Comparison of ENCODE assay signal across 8 cellular contexts in genomic region chr22:42169055-42169469, GRCh38. TPM values are rescaled to one million over a fixed set of nuclear protein-coding genes. Genes with fewer than 3 reads are reported as not detected.
DNase-seq lines count a peak whose midpoint lies in the region; ATAC-seq, FAIRE-seq and TF ChIP-seq lines count a peak whose summit lies in the region.

No MANE protein-coding gene starts in this region.

- peak overlapping the region; percentile 29 for H3K27ac Mint-ChIP-seq in activated CD4-positive, alpha-beta T cell treated with anti-CD3 and anti-CD28 coated beads, Interleukin-2, amount 10 ng/mL, durations not matched to agents 24 days and 14 days

- intact Hi-C loops in activated CD4-positive, alpha-beta T cell treated with anti-CD3 and anti-CD28 coated beads, Interleukin-2, amount 10 ng/mL, durations not matched to agents 24 days and 14 days (cut with micrococcal nuclease): loop anchor here (1.0 to 10.0 kb wide), 3 partner anchors 46 to 268 kb away; partner anchors contain the start of gene NDUFA6
- intact Hi-C loops in lower lobe of right lung (cut with DNase I): no loop called here

- H3K4me3 ChIP-seq in lower lobe of right lung: no peak overlapping the region

- H3K4me1 Mint-ChIP-seq in activated CD4-positive, alpha-beta T cell treated with anti-CD3 and anti-CD28 coated beads, Interleukin-2, amount 10 ng/mL, durations not matched to agents 24 days and 14 days: peaks cover 10% of the 10 kb centered on the region

- DNase-seq in A172 (ENCODE audit: low spot score): peak; percentile 35
- peak; percentile 81 for DNase-seq in GM12891 (ENCODE audit: insufficient read length, low spot score)
- peak; percentile 71 for DNase-seq in NCI-H2171 treated with DMSO at 0.1 percent for 48 hours (lab: John Stamatoyannopoulos, UW)
- peak; percentile 89 for DNase-seq in activated CD4-positive, alpha-beta T cell treated with anti-CD3 and anti-CD28 coated beads, Interleukin-2, amount 10 ng/mL, durations not matched to agents 24 days and 14 days
- peak; percentile 67 to 81 for DNase-seq in dermis microvascular lymphatic vessel endothelial cell (ENCODE audit: low read depth in 2 of 2)
- no peak for DNase-seq in lower lobe of right lung
- peak; percentile 34 for DNase-seq in stimulated activated CD8-positive, alpha-beta memory T cell treated with anti-CD3 and anti-CD28 coated beads, Interleukin-12 subunit alpha, Interleukin-12 subunit beta, amount 100 ng/mL, for 4 hours (ENCODE audit: low read depth)
- no peak for DNase-seq in NCI-H526 treated with DMSO at 0.1 percent for 48 hours (lab: John Stamatoyannopoulos, UW)

- no peak overlapping the region for H3K27ac ChIP-seq in lower lobe of right lung

- TF ChIP-seq CTCF in lower lobe of right lung (IDR thresholded peaks at IDR 0.05): peak; percentile 70

- peaks cover 16% of the 10 kb centered on the region for H3K4me1 ChIP-seq in lower lobe of right lung

- H3K9me3 Mint-ChIP-seq in activated CD4-positive, alpha-beta T cell treated with anti-CD3 and anti-CD28 coated beads, Interleukin-2, amount 10 ng/mL, durations not matched to agents 24 days and 14 days: no peaks in the 10 kb centered on the region

- H3K9me3 ChIP-seq in lower lobe of right lung: no peaks in the 10 kb centered on the region

- peak; percentile 97 for FAIRE-seq in GM12891 (lab: Jason Lieb, UNC)

- H3K27me3 ChIP-seq in lower lobe of right lung (ENCODE audit: low read depth): no peaks in the 10 kb centered on the region

- H3K36me3 Mint-ChIP-seq in activated CD4-positive, alpha-beta T cell treated with anti-CD3 and anti-CD28 coated beads, Interleukin-2, amount 10 ng/mL, durations not matched to agents 24 days and 14 days (ENCODE audit: low read depth): peaks cover 25% of the 10 kb centered on the region

- no peaks in the 10 kb centered on the region for H3K27me3 Mint-ChIP-seq in activated CD4-positive, alpha-beta T cell treated with anti-CD3 and anti-CD28 coated beads, Interleukin-2, amount 10 ng/mL, durations not matched to agents 24 days and 14 days

- no peak for TF ChIP-seq POLR2A in GM12891 (IDR thresholded peaks at IDR 0.05; ENCODE audit: low read depth, low read length)

- peaks cover 50% of the 10 kb centered on the region for H3K36me3 ChIP-seq in lower lobe of right lung

- H3K4me3 Mint-ChIP-seq in activated CD4-positive, alpha-beta T cell treated with anti-CD3 and anti-CD28 coated beads, Interleukin-2, amount 10 ng/mL, durations not matched to agents 24 days and 14 days: no peak overlapping the region

- peak; percentile 75 to 87 for ATAC-seq in lower lobe of right lung

TF ChIP-seq in GM12891, 5 proteins besides CTCF, POLR2A, EP300 and RAD21:
- TF ChIP-seq POU2F2 (IDR thresholded peaks at IDR 0.05; ENCODE audit: low read depth, low read length): 0 out of 2 replicates have a peak, but pooled peaks have one; percentile 38
- TF ChIP-seq SPI1 (IDR thresholded peaks at IDR 0.05; ENCODE audit: low read depth, low read length): no peak

RNA-seq across cellular contexts. Expression of gene CYP2D6, which starts 38.5 kb away (rescaled TPM):
- total RNA-seq in A172 (2014; rRNA removed; shearing (Covaris generic)): 0.03 and 0.46 TPM in 2 replicates
- 1.1 TPM for polyA plus RNA-seq in GM12891 (2012; ENCODE audit: low read depth, missing spikeins)
- total RNA-seq in activated CD4-positive, alpha-beta T cell treated with anti-CD3 and anti-CD28 coated beads, Interleukin-2, amount 10 ng/mL, durations not matched to agents 24 days and 14 days: 3.8 and 4.5 TPM in 2 replicates
- total RNA-seq in dermis microvascular lymphatic vessel endothelial cell (0.13 TPM in 2 replicates), lower lobe of right lung (1.4 TPM)

Comparison
In these comparisons a context has a peak if more than half of its experiments do, and no peak if none do; other contexts are left out.
1. DNase-seq: peak in A172 (single experiment), GM12891 (single experiment), NCI-H2171 treated with DMSO at 0.1 percent for 48 hours (single experiment), activated CD4-positive, alpha-beta T cell treated with anti-CD3 and anti-CD28 coated beads, Interleukin-2, amount 10 ng/mL, durations not matched to agents 24 days and 14 days (single experiment), dermis microvascular lymphatic vessel endothelial cell (2 of 2) and stimulated activated CD8-positive, alpha-beta memory T cell treated with anti-CD3 and anti-CD28 coated beads, Interleukin-12 subunit alpha, Interleukin-12 subunit beta, amount 100 ng/mL, for 4 hours (single experiment); none in lower lobe of right lung (single experiment) and NCI-H526 treated with DMSO at 0.1 percent for 48 hours (single experiment).